In the genomic region with DNA sequence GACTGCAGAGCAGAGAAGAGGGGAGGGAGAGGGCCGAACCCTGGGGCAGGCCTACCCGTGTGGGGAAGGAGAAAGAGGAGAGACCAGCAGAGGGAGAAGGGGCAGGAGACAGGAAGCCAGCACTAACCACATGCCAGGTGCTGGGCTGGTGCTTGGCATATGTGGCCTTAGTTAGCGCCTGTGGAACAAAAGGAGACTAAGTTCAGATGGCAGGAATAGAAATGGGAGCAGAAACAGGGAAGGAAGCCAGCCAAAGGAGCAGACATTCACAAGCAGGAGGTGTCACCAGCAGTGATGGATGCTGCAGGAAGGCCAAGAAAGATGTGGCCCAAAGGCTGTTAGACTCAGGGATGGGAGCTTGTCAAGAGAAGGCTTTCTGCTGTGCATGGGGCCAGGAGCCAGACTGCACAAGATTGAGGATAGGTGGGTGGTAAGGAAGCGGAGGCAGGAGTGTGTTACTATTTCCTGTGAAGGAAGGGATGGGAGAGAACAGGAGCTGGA, we compare ENCODE assay signal across 16 cellular contexts. TPM values are rescaled to one million over a fixed set of nuclear protein-coding genes. Genes with fewer than 3 reads are reported as not detected.
A peak's percentile ranks its signal among the peaks of the same experiment; 100 is the strongest.
DNase-seq lines count a peak whose midpoint lies in the region; ATAC-seq and TF ChIP-seq lines count a peak whose summit lies in the region.
"Had no signal": no experiment of that assay in that cellular context is flagged by ENCODE, and none has a peak within 500 bp of the region (broad histone marks: within the 10 kb centered on the region; RNA-seq: fewer than 3 reads in every experiment).

No MANE protein-coding gene starts in this region.

- peaks cover 72% of the 10 kb centered on the region for H3K36me3 Mint-ChIP-seq in brain
- peaks cover 80% of the 10 kb centered on the region for H3K36me3 Mint-ChIP-seq in nephron (ENCODE audit: low read depth)
- peaks cover 16% of the 10 kb centered on the region for H3K36me3 Mint-ChIP-seq in type B pancreatic cell
- H3K36me3 Mint-ChIP-seq in activated naive CD4-positive, alpha-beta T cell treated with anti-CD3 and anti-CD28 coated beads, Interleukin-2, amount 10 ng/mL, durations not matched to agents 7 days and 5 days = no peaks in the 10 kb centered on the region

- peak; percentile 43 for DNase-seq in Ammon's horn (ENCODE audit: low spot score)
- DNase-seq in left ventricle myocardium superior = no peak
- DNase-seq in NCI-H774 (lab: John Stamatoyannopoulos, UW) = no peak
- no peak for DNase-seq in type B pancreatic cell (ENCODE audit: extremely low spot score, unreplicated experiment)
- DNase-seq in activated naive CD4-positive, alpha-beta T cell treated with anti-CD3 and anti-CD28 coated beads, Interleukin-2, amount 10 ng/mL, durations not matched to agents 7 days and 5 days = no peak
- DNase-seq: activated CD4-positive, alpha-beta T cell treated with anti-CD3 and anti-CD28 coated beads, Interleukin-2, amount 50 U/mL, for 48 hours; DMS153; NCI-H1092; NCI-H2171; stimulated activated CD4-positive, alpha-beta T cell treated with anti-CD3 and anti-CD28 coated beads, Interleukin-1b, Interleukin-23, amount 100 ng/mL, for 48 hours had no signal

- no peak overlapping the region for H3K4me3 Mint-ChIP-seq in brain
- no peak overlapping the region for H3K4me3 Mint-ChIP-seq in nephron
- no peak overlapping the region for H3K4me3 Mint-ChIP-seq in type B pancreatic cell
- H3K4me3 Mint-ChIP-seq in activated naive CD4-positive, alpha-beta T cell treated with anti-CD3 and anti-CD28 coated beads, Interleukin-2, amount 10 ng/mL, durations not matched to agents 7 days and 5 days = no peak overlapping the region

- H3K36me3 ChIP-seq in KOPT-K1 (ENCODE audit: insufficient read depth, low read length) = no peaks in the 10 kb centered on the region

- peak overlapping the region in 4 of 5 experiments; percentile 65 to 95 (median 78) for H3K27ac Mint-ChIP-seq in brain
- H3K27ac Mint-ChIP-seq in nephron = peak overlapping the region in 2 of 3 experiments; percentile 2 to 31
- H3K27ac Mint-ChIP-seq in type B pancreatic cell = no peak overlapping the region
- no peak overlapping the region for H3K27ac Mint-ChIP-seq in activated naive CD4-positive, alpha-beta T cell treated with anti-CD3 and anti-CD28 coated beads, Interleukin-2, amount 10 ng/mL, durations not matched to agents 7 days and 5 days

- H3K27ac ChIP-seq in KOPT-K1 (ENCODE audit: low read depth, low read length, poor library complexity, severe bottlenecking) = peak overlapping the region; percentile 33
- H3K27ac ChIP-seq: right atrium auricular region had no signal

- TF ChIP-seq CTCF in brain (conservative IDR thresholded peaks at IDR 0.05) (no peak), nephron (IDR thresholded peaks at IDR 0.05; ENCODE audit: unreplicated experiment in 3 of 3) (no peak), type B pancreatic cell (conservative IDR thresholded peaks at IDR 0.05) (no peak)

- no peak for ATAC-seq in left ventricle myocardium superior
- ATAC-seq: HepG2 had no signal

- peaks cover 19% of the 10 kb centered on the region for H3K4me1 Mint-ChIP-seq in brain
- peaks cover 5% of the 10 kb centered on the region for H3K4me1 Mint-ChIP-seq in nephron
- peaks cover 8% of the 10 kb centered on the region for H3K4me1 Mint-ChIP-seq in type B pancreatic cell (ENCODE audit: unreplicated experiment)
- peaks cover 7% of the 10 kb centered on the region for H3K4me1 Mint-ChIP-seq in activated naive CD4-positive, alpha-beta T cell treated with anti-CD3 and anti-CD28 coated beads, Interleukin-2, amount 10 ng/mL, durations not matched to agents 7 days and 5 days

- CTCF ChIA-PET in activated naive CD4-positive, alpha-beta T cell treated with anti-CD3 and anti-CD28 coated beads, Interleukin-2, amount 10 ng/mL, durations not matched to agents 7 days and 5 days (lab: Charles Lee) = interaction anchor here (1.1 kb wide), 1 partner anchor 158 kb away, joined by 3 read pairs; no protein-coding TSS in a partner anchor

- intact Hi-C loops in left ventricle myocardium superior (cut with micrococcal nuclease) = loop anchor here (10.0 kb wide), 1 partner anchor 58 kb away; no protein-coding TSS in a partner anchor

- H3K27me3 Mint-ChIP-seq in brain (no peaks in the 10 kb centered on the region), nephron (ENCODE audit: low read depth) (no peaks in the 10 kb centered on the region), type B pancreatic cell (no peaks in the 10 kb centered on the region)
- peaks cover 13% of the 10 kb centered on the region for H3K27me3 Mint-ChIP-seq in activated naive CD4-positive, alpha-beta T cell treated with anti-CD3 and anti-CD28 coated beads, Interleukin-2, amount 10 ng/mL, durations not matched to agents 7 days and 5 days

- no peaks in the 10 kb centered on the region for H3K9me3 ChIP-seq in KOPT-K1 (ENCODE audit: insufficient read depth, low read length, poor library complexity, severe bottlenecking)
- H3K9me3 ChIP-seq: right atrium auricular region had no signal

- no peaks in the 10 kb centered on the region for H3K9me3 Mint-ChIP-seq in brain
- no peaks in the 10 kb centered on the region for H3K9me3 Mint-ChIP-seq in nephron
- H3K9me3 Mint-ChIP-seq in type B pancreatic cell = no peaks in the 10 kb centered on the region
- no peaks in the 10 kb centered on the region for H3K9me3 Mint-ChIP-seq in activated naive CD4-positive, alpha-beta T cell treated with anti-CD3 and anti-CD28 coated beads, Interleukin-2, amount 10 ng/mL, durations not matched to agents 7 days and 5 days

RNA-seq across cellular contexts. Expression of a gene that starts 26.7 kb away (rescaled TPM):
- not detected for polyA plus RNA-seq in brain (ENCODE audit: insufficient read depth, low read depth, low replicate concordance)
- total RNA-seq in left ventricle myocardium superior (not detected), type B pancreatic cell (ENCODE audit: low replicate concordance) (0.33 and 0.41 TPM in 2 replicates)
- total RNA-seq: aorta, right atrium auricular region had no signal

RNA-seq across cellular contexts. Expression of a gene that starts 45.3 kb away (rescaled TPM):
- polyA plus RNA-seq in brain (ENCODE audit: insufficient read depth, low read depth, low replicate concordance) = 85.1 TPM
- total RNA-seq in left ventricle myocardium superior (97.7 TPM), type B pancreatic cell (ENCODE audit: low replicate concordance) (21.2 and 63.1 TPM in 2 replicates)

Comparison
In these comparisons a context has a peak if more than half of its experiments do, and no peak if none do; other contexts are left out.
1. H3K27ac Mint-ChIP-seq: peak in brain (4 of 5) and nephron (2 of 3); none in type B pancreatic cell (single experiment) and activated naive CD4-positive, alpha-beta T cell treated with anti-CD3 and anti-CD28 coated beads, Interleukin-2, amount 10 ng/mL, durations not matched to agents 7 days and 5 days (single experiment).